In the genomic region with DNA sequence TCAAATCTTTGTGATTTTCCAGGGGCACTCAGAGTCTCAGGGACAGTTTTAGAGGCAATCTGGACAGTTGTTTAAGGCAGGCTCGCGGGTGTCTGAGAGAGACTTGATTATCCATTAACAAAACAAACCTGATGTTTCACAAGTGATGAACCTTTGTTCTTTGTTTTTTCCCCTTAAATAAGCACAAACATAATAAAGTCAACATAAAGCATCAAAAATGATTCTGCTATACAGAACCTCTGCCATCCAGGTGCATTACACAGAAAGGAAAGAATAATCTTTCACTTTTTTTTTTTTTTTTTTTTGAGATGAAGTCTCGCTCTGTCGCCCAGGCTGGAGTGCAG, we compare ENCODE assay signal across 21 cellular contexts. TPM values are rescaled to one million over a fixed set of nuclear protein-coding genes. Genes with fewer than 3 reads are reported as not detected.
DNase-seq lines count a peak whose midpoint lies in the region; ATAC-seq and TF ChIP-seq lines count a peak whose summit lies in the region.
"Had no signal": no experiment of that assay in that cellular context is flagged by ENCODE, and none has a peak within 500 bp of the region (broad histone marks: within the 10 kb centered on the region; RNA-seq: fewer than 3 reads in every experiment).

No MANE protein-coding gene starts in this region.

- TF ChIP-seq CTCF in natural killer cell (IDR thresholded peaks at IDR 0.05) (no peak), nephron (IDR thresholded peaks at IDR 0.05; ENCODE audit: unreplicated experiment in 3 of 3) (no peak), sigmoid colon (IDR thresholded peaks at IDR 0.05) (no peak)

- H3K4me1 Mint-ChIP-seq in natural killer cell: peaks cover 36% of the 10 kb centered on the region in 2 donors
- peaks cover 16 to 30% of the 10 kb centered on the region in 2 donors for H3K4me1 Mint-ChIP-seq in natural killer cell treated with Interleukin-12 subunit alpha and Interleukin-12 subunit beta and Interleukin-15 and Interleukin-18, amount 100 ng/mL, for 72 hours (ENCODE audit: low read depth in 2 of 2)
- H3K4me1 Mint-ChIP-seq in immature natural killer cell: peaks cover 37 to 54% of the 10 kb centered on the region in 2 donors
- H3K4me1 Mint-ChIP-seq in nephron: peaks cover 10% of the 10 kb centered on the region

- no peaks in the 10 kb centered on the region for H3K36me3 ChIP-seq in sigmoid colon

- no peaks in the 10 kb centered on the region for H3K27me3 ChIP-seq in sigmoid colon

- H3K9me3 Mint-ChIP-seq in natural killer cell (no peaks in the 10 kb centered on the region), immature natural killer cell (no peaks in the 10 kb centered on the region), nephron (no peaks in the 10 kb centered on the region)
- H3K9me3 Mint-ChIP-seq in natural killer cell treated with Interleukin-12 subunit alpha and Interleukin-12 subunit beta and Interleukin-15 and Interleukin-18, amount 100 ng/mL, for 72 hours: no peaks in the 10 kb centered on the region

- WGBS in sigmoid colon, 2 donors: 24 to 64% methylated on average over 2 of the region's 4 CpGs

- no peak for TF ChIP-seq POLR2A in sigmoid colon (IDR thresholded peaks at IDR 0.05)

- H3K27ac ChIP-seq in sigmoid colon: no peak overlapping the region
- H3K27ac ChIP-seq: C4-2B had no signal

- H3K27ac Mint-ChIP-seq in natural killer cell (peak overlapping the region; percentile 50 to 64), immature natural killer cell (peak overlapping the region in 4 of 6 donors; percentile 34 to 75 (median 56)), nephron (peak overlapping the region in 2 of 3 experiments; percentile 33 to 80)
- H3K27ac Mint-ChIP-seq in natural killer cell treated with Interleukin-12 subunit alpha and Interleukin-12 subunit beta and Interleukin-15 and Interleukin-18, amount 100 ng/mL, for 72 hours: no peak overlapping the region

- no peak overlapping the region for H3K4me3 ChIP-seq in sigmoid colon

- H3K36me3 Mint-ChIP-seq in natural killer cell (no peaks in the 10 kb centered on the region), immature natural killer cell (no peaks in the 10 kb centered on the region), nephron (ENCODE audit: low read depth) (no peaks in the 10 kb centered on the region)
- no peaks in the 10 kb centered on the region for H3K36me3 Mint-ChIP-seq in natural killer cell treated with Interleukin-12 subunit alpha and Interleukin-12 subunit beta and Interleukin-15 and Interleukin-18, amount 100 ng/mL, for 72 hours

- DNase-seq in natural killer cell (no peak), immature natural killer cell (no peak), kidney tubule cell (ENCODE audit: low spot score) (no peak), sigmoid colon (no peak)
- DNase-seq in natural killer cell treated with Interleukin-12 subunit alpha and Interleukin-12 subunit beta and Interleukin-15 and Interleukin-18, amount 100 ng/mL, for 72 hours (ENCODE audit: low spot score): no peak
- DNase-seq: 8988T, COR-L47, DMS 273 treated with DMSO at 0.1 percent for 48 hours, IMR-90, Karpas-422, NCI-H1694 treated with DMSO at 0.1 percent for 48 hours, NCI-H2081 treated with DMSO at 0.1 percent for 48 hours, NCI-H2171 treated with DMSO at 0.1 percent for 48 hours, NCI-H524 treated with DMSO at 0.1 percent for 48 hours, NCI-H82, SIG-M5 had no signal

- no peaks in the 10 kb centered on the region for H3K9me3 ChIP-seq in sigmoid colon

- H3K27me3 Mint-ChIP-seq in natural killer cell (ENCODE audit: low read depth in 2 of 2) (no peaks in the 10 kb centered on the region), immature natural killer cell (ENCODE audit: low read depth in 3 of 3) (peaks cover 0 to 4% (median 0%) of the 10 kb centered on the region in 3 donors), nephron (ENCODE audit: low read depth) (no peaks in the 10 kb centered on the region)
- no peaks in the 10 kb centered on the region for H3K27me3 Mint-ChIP-seq in natural killer cell treated with Interleukin-12 subunit alpha and Interleukin-12 subunit beta and Interleukin-15 and Interleukin-18, amount 100 ng/mL, for 72 hours

- H3K4me3 Mint-ChIP-seq in natural killer cell (no peak overlapping the region), immature natural killer cell (no peak overlapping the region), nephron (no peak overlapping the region)
- no peak overlapping the region for H3K4me3 Mint-ChIP-seq in natural killer cell treated with Interleukin-12 subunit alpha and Interleukin-12 subunit beta and Interleukin-15 and Interleukin-18, amount 100 ng/mL, for 72 hours

- ATAC-seq in natural killer cell (no peak), GM18502 (IDR thresholded peaks at IDR 0.05; ENCODE audit: poor library complexity, unreplicated experiment) (no peak)
- ATAC-seq in natural killer cell treated with Interleukin-12 subunit alpha and Interleukin-12 subunit beta and Interleukin-15 and Interleukin-18, amount 100 ng/mL, for 72 hours: no peak
- ATAC-seq: HCT116, Panc1 had no signal

- no peak for TF ChIP-seq EP300 in sigmoid colon (IDR thresholded peaks at IDR 0.05)

- intact Hi-C loops in natural killer cell (cut with micrococcal nuclease): no loop called here
- intact Hi-C loops in sigmoid colon (cut with DNase I): no loop called here

- H3K4me1 ChIP-seq in sigmoid colon: peaks cover 0 to 8% (median 4%) of the 10 kb centered on the region in 4 donors

RNA-seq across cellular contexts. Expression of a gene that starts 13.2 kb away (rescaled TPM):
- total RNA-seq in natural killer cell (10 to 100 TPM; 40.9 to 42.4 (median 42.3) TPM), sigmoid colon (10 to 100 TPM in 3 of 4 donors, 1 to 10 TPM in 1; 9.7 to 28.2 (median 15.1) TPM)
- total RNA-seq in natural killer cell treated with Interleukin-12 subunit alpha and Interleukin-12 subunit beta and Interleukin-15 and Interleukin-18, amount 100 ng/mL, for 72 hours: 10 to 100 TPM; 32.0 to 59.3 TPM
- polyA plus RNA-seq in immature natural killer cell (100 to 1,000 TPM; 110 to 180 (median 164) TPM), sigmoid colon (10 to 100 TPM; 24.6 to 72.1 (median 31.9) TPM)

Comparison
In these comparisons a context has a peak if more than half of its experiments do, and no peak if none do; other contexts are left out.
1. H3K27ac Mint-ChIP-seq: peak in natural killer cell (2 of 2), immature natural killer cell (4 of 6) and nephron (2 of 3); none in natural killer cell treated with Interleukin-12 subunit alpha and Interleukin-12 subunit beta and Interleukin-15 and Interleukin-18, amount 100 ng/mL, for 72 hours (0 of 2).